11 cellular contexts compared by ENCODE assay signal in genomic region chr11:62879150-62879549, GRCh38. TPM values are rescaled to one million over a fixed set of nuclear protein-coding genes. Genes with fewer than 3 reads are reported as not detected.
DNase-seq lines count a peak whose midpoint lies in the region; ATAC-seq, FAIRE-seq and TF ChIP-seq lines count a peak whose summit lies in the region.
"Had no signal": no experiment of that assay in that cellular context is flagged by ENCODE, and none has a peak within 500 bp of the region (broad histone marks: within the 10 kb centered on the region; RNA-seq: fewer than 3 reads in every experiment).

No MANE protein-coding gene starts in this region.

- intact Hi-C loops in activated CD4-positive, alpha-beta memory T cell treated with anti-CD3 and anti-CD28 coated beads for 36 hours (cut with micrococcal nuclease), result no loop called here
- intact Hi-C loops in kidney (cut with DNase I), result no loop called here
- intact Hi-C loops in mucosa of descending colon (cut with DNase I, micrococcal nuclease), result no loop called here

- TF ChIP-seq CTCF in kidney (IDR thresholded peaks at IDR 0.05; ENCODE audit: borderline replicate concordance, extremely low read depth, insufficient read depth) (no peak), mucosa of descending colon (IDR thresholded peaks at IDR 0.05) (no peak)

- POLR2A ChIA-PET in activated CD4-positive, alpha-beta memory T cell treated with anti-CD3 and anti-CD28 coated beads, Interleukin-2, amount 10 ng/mL, durations not matched to agents 7 days and 5 days (lab: Charles Lee), result interaction anchor here (1.0 to 11.2 kb wide), 8 partner anchors 15 to 215 kb away, joined by 3 to 234 read pairs (median 10); partner anchors contain the start of genes C11orf98, HNRNPUL2, POLR2G and TTC9C
- POLR2A ChIA-PET in activated CD4-positive, alpha-beta memory T cell treated with anti-CD3 and anti-CD28 coated beads for 36 hours (lab: Charles Lee), result interaction anchor here (5.2 to 9.1 kb wide), 2 partner anchors 25 to 39 kb away, joined by 86 to 234 read pairs; partner anchors contain the start of gene WDR74

- H3K27ac ChIP-seq in layer of hippocampus (ENCODE audit: low read depth, low read length), result peak overlapping the region; percentile 98
- peak overlapping the region; percentile 97 for H3K27ac ChIP-seq in temporal lobe (ENCODE audit: low read depth, low read length)
- peak overlapping the region in 1 of 2 donors; percentile 97 for H3K27ac ChIP-seq in kidney (ENCODE audit: low read depth in 2 of 2, low read length in 2 of 2)

- no peak for FAIRE-seq in kidney (lab: Jason Lieb, UNC)

- CTCF ChIA-PET in activated CD4-positive, alpha-beta memory T cell treated with anti-CD3 and anti-CD28 coated beads, Interleukin-2, amount 10 ng/mL, durations not matched to agents 7 days and 5 days (lab: Charles Lee), result interaction anchor here (4.1 to 4.6 kb wide), 2 partner anchors 24 to 93 kb away, joined by 37 to 44 read pairs; partner anchors contain the start of gene TMEM179B
- CTCF ChIA-PET in activated CD4-positive, alpha-beta memory T cell treated with anti-CD3 and anti-CD28 coated beads for 36 hours (lab: Charles Lee), result interaction anchor here (0.9 to 3.8 kb wide), 5 partner anchors 15 to 455 kb away, joined by 3 to 31 read pairs (median 4); no protein-coding TSS in a partner anchor

- H3K36me3 ChIP-seq in kidney (ENCODE audit: control insufficient read depth in 1 of 2, insufficient read depth in 2 of 2, low read length in 2 of 2) (peaks cover 15 to 23% of the 10 kb centered on the region in 2 donors), mucosa of descending colon (ENCODE audit: low read depth) (peaks cover 6% of the 10 kb centered on the region)

- peak overlapping the region in 1 of 2 donors; percentile 100 for H3K9ac ChIP-seq in kidney (ENCODE audit: low read length in 2 of 2)

- H3K4me1 ChIP-seq in kidney (ENCODE audit: control insufficient read depth in 1 of 2, insufficient read depth in 1 of 2, low read depth in 1 of 2, low read length in 2 of 2), result peaks cover 24 to 25% of the 10 kb centered on the region in 2 donors
- H3K4me1 ChIP-seq in mucosa of descending colon (ENCODE audit: low read depth), result peaks cover 31% of the 10 kb centered on the region

- no peak for ATAC-seq in activated naive CD4-positive, alpha-beta T cell treated with anti-CD3 and anti-CD28 coated beads, Interleukin-2, amount 50 U/mL, for 72 hours
- no peak for ATAC-seq in mucosa of descending colon

- peak overlapping the region; percentile 100 for H3K27ac Mint-ChIP-seq in activated CD4-positive, alpha-beta memory T cell treated with anti-CD3 and anti-CD28 coated beads, Interleukin-2, amount 10 ng/mL, durations not matched to agents 7 days and 5 days
- no peak overlapping the region for H3K27ac Mint-ChIP-seq in activated CD4-positive, alpha-beta memory T cell treated with anti-CD3 and anti-CD28 coated beads for 36 hours
- peak overlapping the region; percentile 92 to 100 for H3K27ac Mint-ChIP-seq in activated naive CD4-positive, alpha-beta T cell treated with anti-CD3 and anti-CD28 coated beads, Interleukin-2, amount 50 U/mL, for 72 hours

- H3K4me3 Mint-ChIP-seq in activated CD4-positive, alpha-beta memory T cell treated with anti-CD3 and anti-CD28 coated beads, Interleukin-2, amount 10 ng/mL, durations not matched to agents 7 days and 5 days, result no peak overlapping the region
- no peak overlapping the region for H3K4me3 Mint-ChIP-seq in activated CD4-positive, alpha-beta memory T cell treated with anti-CD3 and anti-CD28 coated beads for 36 hours

- peak overlapping the region in 1 of 2 donors; percentile 100 for H3K4me3 ChIP-seq in kidney (ENCODE audit: low read length in 2 of 2)
- H3K4me3 ChIP-seq in mucosa of descending colon, result no peak overlapping the region

- peaks cover 37% of the 10 kb centered on the region for H3K4me1 Mint-ChIP-seq in activated CD4-positive, alpha-beta memory T cell treated with anti-CD3 and anti-CD28 coated beads, Interleukin-2, amount 10 ng/mL, durations not matched to agents 7 days and 5 days
- H3K4me1 Mint-ChIP-seq in activated CD4-positive, alpha-beta memory T cell treated with anti-CD3 and anti-CD28 coated beads for 36 hours (ENCODE audit: low read depth), result peaks cover 32% of the 10 kb centered on the region

- H3K27me3 ChIP-seq in layer of hippocampus (ENCODE audit: control insufficient read depth, insufficient read depth, low read length), result no peaks in the 10 kb centered on the region

- H3K9me3 Mint-ChIP-seq in activated CD4-positive, alpha-beta memory T cell treated with anti-CD3 and anti-CD28 coated beads, Interleukin-2, amount 10 ng/mL, durations not matched to agents 7 days and 5 days, result no peaks in the 10 kb centered on the region
- H3K9me3 Mint-ChIP-seq in activated CD4-positive, alpha-beta memory T cell treated with anti-CD3 and anti-CD28 coated beads for 36 hours, result no peaks in the 10 kb centered on the region
- H3K9me3 Mint-ChIP-seq in activated naive CD4-positive, alpha-beta T cell treated with anti-CD3 and anti-CD28 coated beads, Interleukin-2, amount 50 U/mL, for 72 hours, result no peaks in the 10 kb centered on the region

- peaks cover 42% of the 10 kb centered on the region for H3K36me3 Mint-ChIP-seq in activated CD4-positive, alpha-beta memory T cell treated with anti-CD3 and anti-CD28 coated beads, Interleukin-2, amount 10 ng/mL, durations not matched to agents 7 days and 5 days (ENCODE audit: low read depth)
- peaks cover 51% of the 10 kb centered on the region for H3K36me3 Mint-ChIP-seq in activated CD4-positive, alpha-beta memory T cell treated with anti-CD3 and anti-CD28 coated beads for 36 hours
- H3K36me3 Mint-ChIP-seq in activated naive CD4-positive, alpha-beta T cell treated with anti-CD3 and anti-CD28 coated beads, Interleukin-2, amount 50 U/mL, for 72 hours, result peaks cover 47 to 61% of the 10 kb centered on the region in 2 donors

- H3K27me3 Mint-ChIP-seq in activated CD4-positive, alpha-beta memory T cell treated with anti-CD3 and anti-CD28 coated beads, Interleukin-2, amount 10 ng/mL, durations not matched to agents 7 days and 5 days, result no peaks in the 10 kb centered on the region
- H3K27me3 Mint-ChIP-seq in activated CD4-positive, alpha-beta memory T cell treated with anti-CD3 and anti-CD28 coated beads for 36 hours, result no peaks in the 10 kb centered on the region

- H3K9me3 ChIP-seq in kidney (ENCODE audit: control insufficient read depth in 1 of 2, low read length in 2 of 2) (no peaks in the 10 kb centered on the region), mucosa of descending colon (no peaks in the 10 kb centered on the region)

- DNase-seq in activated CD4-positive, alpha-beta memory T cell treated with anti-CD3 and anti-CD28 coated beads, Interleukin-2, amount 10 ng/mL, durations not matched to agents 7 days and 5 days, result no peak
- DNase-seq in activated CD4-positive, alpha-beta memory T cell treated with anti-CD3 and anti-CD28 coated beads for 36 hours, result no peak
- no peak for DNase-seq in activated naive CD4-positive, alpha-beta T cell treated with anti-CD3 and anti-CD28 coated beads, Interleukin-2, amount 50 U/mL, for 72 hours (ENCODE audit: low spot score in 2 of 2)
- DNase-seq in DMS114 treated with DMSO at 0.1 percent for 48 hours (lab: John Stamatoyannopoulos, UW; ENCODE audit: unreplicated experiment) (no peak), kidney (no peak), mucosa of descending colon (no peak)
- DNase-seq: activated CD4-positive, alpha-beta T cell treated with anti-CD3 and anti-CD28 coated beads, Interleukin-2, amount 50 U/mL, for 48 hours had no signal

RNA-seq across cellular contexts. Expression of gene SLC3A2, which starts 1.5 kb away (rescaled TPM):
- total RNA-seq in activated CD4-positive, alpha-beta memory T cell treated with anti-CD3 and anti-CD28 coated beads, Interleukin-2, amount 10 ng/mL, durations not matched to agents 7 days and 5 days, result 100 to 1,000 TPM; 262 to 279 TPM
- total RNA-seq in activated CD4-positive, alpha-beta memory T cell treated with anti-CD3 and anti-CD28 coated beads for 36 hours, result 100 to 1,000 TPM; 309 to 314 TPM
- 100 to 1,000 TPM; 295 to 308 TPM for total RNA-seq in activated naive CD4-positive, alpha-beta T cell treated with anti-CD3 and anti-CD28 coated beads, Interleukin-2, amount 50 U/mL, for 72 hours
- 66.9 TPM for total RNA-seq in temporal lobe
- 203 TPM for total RNA-seq in kidney
- 299 TPM for polyA plus RNA-seq in kidney (ENCODE audit: insufficient read depth, low read depth, low replicate concordance)
- total RNA-seq in mucosa of descending colon, result 100 to 1,000 TPM; 116 to 127 (median 124) TPM

RNA-seq across cellular contexts. Expression of gene WDR74, which starts 39.8 kb away (rescaled TPM):
- 10 to 100 TPM; 46.1 to 48.4 TPM for total RNA-seq in activated CD4-positive, alpha-beta memory T cell treated with anti-CD3 and anti-CD28 coated beads, Interleukin-2, amount 10 ng/mL, durations not matched to agents 7 days and 5 days
- total RNA-seq in activated CD4-positive, alpha-beta memory T cell treated with anti-CD3 and anti-CD28 coated beads for 36 hours, result 10 to 100 TPM; 72.6 to 73.0 TPM
- total RNA-seq in activated naive CD4-positive, alpha-beta T cell treated with anti-CD3 and anti-CD28 coated beads, Interleukin-2, amount 50 U/mL, for 72 hours, result 100 to 1,000 TPM in 1 of 2 donors, 10 to 100 TPM in 1; 87.2 to 105 TPM
- total RNA-seq in temporal lobe (28.8 TPM), kidney (48.9 TPM), mucosa of descending colon (10 to 100 TPM; 35.0 to 42.4 (median 38.8) TPM)
- polyA plus RNA-seq in kidney (ENCODE audit: insufficient read depth, low read depth, low replicate concordance), result 38.5 TPM

RNA-seq across cellular contexts. Expression of gene CHRM1, which starts 42.0 kb away (rescaled TPM):
- total RNA-seq in activated CD4-positive, alpha-beta memory T cell treated with anti-CD3 and anti-CD28 coated beads, Interleukin-2, amount 10 ng/mL, durations not matched to agents 7 days and 5 days, result not detected
- total RNA-seq in activated CD4-positive, alpha-beta memory T cell treated with anti-CD3 and anti-CD28 coated beads for 36 hours, result not detected
- total RNA-seq in activated naive CD4-positive, alpha-beta T cell treated with anti-CD3 and anti-CD28 coated beads, Interleukin-2, amount 50 U/mL, for 72 hours, result not detected
- total RNA-seq in temporal lobe (8.9 TPM), kidney (0.44 TPM), mucosa of descending colon (1 to 10 TPM in 1 of 3 donors, under 1 TPM in 2; 0.89 to 1.4 (median 0.96) TPM)
- 0.22 TPM for polyA plus RNA-seq in kidney (ENCODE audit: insufficient read depth, low read depth, low replicate concordance)
- total RNA-seq: lung microvascular endothelial cell, NCI-H460 had no signal

RNA-seq across cellular contexts. Expression of gene TEX54, which starts 46.5 kb away (rescaled TPM):
- total RNA-seq in activated CD4-positive, alpha-beta memory T cell treated with anti-CD3 and anti-CD28 coated beads, Interleukin-2, amount 10 ng/mL, durations not matched to agents 7 days and 5 days, result not detected
- total RNA-seq in activated CD4-positive, alpha-beta memory T cell treated with anti-CD3 and anti-CD28 coated beads for 36 hours, result under 1 TPM in 1 of 2 experiments, not detected in 1; 0.53 TPM
- total RNA-seq in activated naive CD4-positive, alpha-beta T cell treated with anti-CD3 and anti-CD28 coated beads, Interleukin-2, amount 50 U/mL, for 72 hours, result under 1 TPM in 1 of 2 donors, not detected in 1; 0.70 TPM
- total RNA-seq in temporal lobe, result not detected
- not detected for total RNA-seq in kidney
- not detected for polyA plus RNA-seq in kidney (ENCODE audit: insufficient read depth, low read depth, low replicate concordance)
- total RNA-seq in mucosa of descending colon, result not detected
- total RNA-seq: lung microvascular endothelial cell, NCI-H460 had no signal

RNA-seq across cellular contexts. Expression of gene STX5, which starts 47.3 kb away (rescaled TPM):
- total RNA-seq in activated CD4-positive, alpha-beta memory T cell treated with anti-CD3 and anti-CD28 coated beads, Interleukin-2, amount 10 ng/mL, durations not matched to agents 7 days and 5 days, result 10 to 100 TPM; 40.6 to 41.6 TPM
- total RNA-seq in activated CD4-positive, alpha-beta memory T cell treated with anti-CD3 and anti-CD28 coated beads for 36 hours, result 10 to 100 TPM; 24.6 to 29.2 TPM
- 10 to 100 TPM; 23.0 to 61.3 TPM for total RNA-seq in activated naive CD4-positive, alpha-beta T cell treated with anti-CD3 and anti-CD28 coated beads, Interleukin-2, amount 50 U/mL, for 72 hours
- total RNA-seq in temporal lobe (27.3 TPM), kidney (39.6 TPM), mucosa of descending colon (10 to 100 TPM; 38.7 to 44.3 (median 41.7) TPM)
- polyA plus RNA-seq in kidney (ENCODE audit: insufficient read depth, low read depth, low replicate concordance), result 44.6 TPM
